8 cellular contexts compared by ENCODE assay signal in genomic region chr1:243325305-243325890, GRCh38.
DNase-seq lines count a peak whose midpoint lies in the region; ATAC-seq and TF ChIP-seq lines count a peak whose summit lies in the region.

No MANE protein-coding gene starts in this region.

- POLR2A ChIA-PET in CD8-positive, alpha-beta T cell (lab: Charles Lee), result no interaction called here

- no peaks in the 10 kb centered on the region for H3K9me3 Mint-ChIP-seq in CD8-positive, alpha-beta T cell
- H3K9me3 Mint-ChIP-seq in stimulated activated effector memory CD8-positive, alpha-beta T cell treated with anti-CD3 and anti-CD28 coated beads, Interleukin-12 subunit alpha, Interleukin-12 subunit beta, amount 100 ng/mL, for 72 hours, result no peaks in the 10 kb centered on the region

- CTCF ChIA-PET in CD8-positive, alpha-beta T cell (lab: Charles Lee), result no interaction called here

- no peak overlapping the region for H3K4me3 Mint-ChIP-seq in CD8-positive, alpha-beta T cell
- H3K4me3 Mint-ChIP-seq in stimulated activated effector memory CD8-positive, alpha-beta T cell treated with anti-CD3 and anti-CD28 coated beads, Interleukin-12 subunit alpha, Interleukin-12 subunit beta, amount 100 ng/mL, for 72 hours, result no peak overlapping the region

- H3K27me3 Mint-ChIP-seq in CD8-positive, alpha-beta T cell (ENCODE audit: low read depth), result no peaks in the 10 kb centered on the region

- H3K4me2 ChIP-seq in osteoblast (ENCODE audit: insufficient read depth, low read length), result no peak overlapping the region

- no peak overlapping the region for H3K27ac Mint-ChIP-seq in CD8-positive, alpha-beta T cell
- H3K27ac Mint-ChIP-seq in stimulated activated effector memory CD8-positive, alpha-beta T cell treated with anti-CD3 and anti-CD28 coated beads, Interleukin-12 subunit alpha, Interleukin-12 subunit beta, amount 100 ng/mL, for 72 hours, result no peak overlapping the region

- H3K79me2 ChIP-seq in osteoblast (ENCODE audit: insufficient read depth, low read length), result no peaks in the 10 kb centered on the region

- peak; percentile 51 for ATAC-seq in CD8-positive, alpha-beta T cell
- ATAC-seq in GM18502 (IDR thresholded peaks at IDR 0.05; ENCODE audit: poor library complexity, unreplicated experiment) (peak; percentile 64), GM19328 (IDR thresholded peaks at IDR 0.05; ENCODE audit: unreplicated experiment) (no peak)
- no peak for ATAC-seq in stimulated activated effector memory CD8-positive, alpha-beta T cell treated with anti-CD3 and anti-CD28 coated beads, Interleukin-12 subunit alpha, Interleukin-12 subunit beta, amount 100 ng/mL, for 72 hours

- no peaks in the 10 kb centered on the region for H3K4me1 ChIP-seq in CD8-positive, alpha-beta T cell (ENCODE audit: insufficient read depth, low read length)
- H3K4me1 ChIP-seq in SJCRH30 (0 out of 2 replicates have a peak, but pooled peaks cover 5% of the 10 kb centered on the region), osteoblast (ENCODE audit: insufficient read depth, low read length) (peaks cover 3% of the 10 kb centered on the region)

- no peaks in the 10 kb centered on the region for H4K20me1 ChIP-seq in osteoblast (ENCODE audit: insufficient read depth, low read length)

- H3K4me1 Mint-ChIP-seq in CD8-positive, alpha-beta T cell (ENCODE audit: low read depth), result no peaks in the 10 kb centered on the region
- H3K4me1 Mint-ChIP-seq in stimulated activated effector memory CD8-positive, alpha-beta T cell treated with anti-CD3 and anti-CD28 coated beads, Interleukin-12 subunit alpha, Interleukin-12 subunit beta, amount 100 ng/mL, for 72 hours, result no peaks in the 10 kb centered on the region

- no peaks in the 10 kb centered on the region for H3K9me3 ChIP-seq in CD8-positive, alpha-beta T cell (ENCODE audit: low read length)
- H3K9me3 ChIP-seq in SJCRH30 (replicated peaks) (no peaks in the 10 kb centered on the region), osteoblast (ENCODE audit: low read depth, low read length) (no peaks in the 10 kb centered on the region)

- H3K27me3 ChIP-seq in CD8-positive, alpha-beta T cell (ENCODE audit: insufficient read depth, low read length), result no peaks in the 10 kb centered on the region
- H3K27me3 ChIP-seq in SJCRH30, result no peaks in the 10 kb centered on the region
- no peaks in the 10 kb centered on the region for H3K27me3 ChIP-seq in osteoblast (ENCODE audit: insufficient read depth, low read length)

- H3K36me3 Mint-ChIP-seq in CD8-positive, alpha-beta T cell, result peaks cover 5% of the 10 kb centered on the region
- no peaks in the 10 kb centered on the region for H3K36me3 Mint-ChIP-seq in stimulated activated effector memory CD8-positive, alpha-beta T cell treated with anti-CD3 and anti-CD28 coated beads, Interleukin-12 subunit alpha, Interleukin-12 subunit beta, amount 100 ng/mL, for 72 hours

- no peak overlapping the region for H2AFZ ChIP-seq in osteoblast (ENCODE audit: low read length)

- no peak overlapping the region for H3K4me3 ChIP-seq in CD8-positive, alpha-beta T cell (ENCODE audit: low read depth, low read length)
- H3K4me3 ChIP-seq in SJCRH30 (no peak overlapping the region), epithelial cell of esophagus (ENCODE audit: low read length) (no peak overlapping the region), osteoblast (ENCODE audit: insufficient read depth, low read length) (no peak overlapping the region)

- DNase-seq in CD8-positive, alpha-beta T cell, result peak in 1 of 7 experiments; percentile 34
- DNase-seq in LHCN-M2 (ENCODE audit: low read depth) (peak; percentile 59), SJCRH30 (peak; percentile 4 to 69), epithelial cell of esophagus (ENCODE audit: low read depth) (peak; percentile 64), osteoblast (ENCODE audit: insufficient read length, low spot score, missing footprints) (no peak)
- DNase-seq in stimulated activated effector memory CD8-positive, alpha-beta T cell treated with anti-CD3 and anti-CD28 coated beads, Interleukin-12 subunit alpha, Interleukin-12 subunit beta, amount 100 ng/mL, for 72 hours (ENCODE audit: low spot score in 2 of 2), result no peak

- no peaks in the 10 kb centered on the region for H3K36me3 ChIP-seq in CD8-positive, alpha-beta T cell (ENCODE audit: insufficient read depth, low read length)
- H3K36me3 ChIP-seq in SJCRH30 (no peaks in the 10 kb centered on the region), osteoblast (ENCODE audit: insufficient read depth, low read length) (peaks cover 1% of the 10 kb centered on the region)

- peak; percentile 91 for TF ChIP-seq CTCF in CD8-positive, alpha-beta T cell (IDR thresholded peaks at IDR 0.05)
- peak; percentile 69 for TF ChIP-seq CTCF in epithelial cell of esophagus (IDR thresholded peaks at IDR 0.05; ENCODE audit: insufficient read depth, low read depth, low read length, missing control alignments)
- peak; percentile 71 for TF ChIP-seq CTCF in osteoblast (IDR thresholded peaks at IDR 0.05; ENCODE audit: extremely low read depth, low read depth, low read length)

- intact Hi-C loops in CD8-positive, alpha-beta T cell (cut with DNase I, micrococcal nuclease), result loop anchor here (1.0 to 10.0 kb wide), 7 partner anchors 858 to 1795 kb away; no protein-coding TSS in a partner anchor

- H3K27ac ChIP-seq in CD8-positive, alpha-beta T cell (ENCODE audit: low read depth, low read length), result no peak overlapping the region
- H3K27ac ChIP-seq in SJCRH30 (no peak overlapping the region), osteoblast (ENCODE audit: low read depth, low read length) (no peak overlapping the region)

Comparison
In these comparisons a context has a peak if more than half of its experiments do, and no peak if none do; other contexts are left out.
1. ATAC-seq: peak in CD8-positive, alpha-beta T cell (single experiment) and GM18502 (single experiment); none in GM19328 (single experiment) and stimulated activated effector memory CD8-positive, alpha-beta T cell treated with anti-CD3 and anti-CD28 coated beads, Interleukin-12 subunit alpha, Interleukin-12 subunit beta, amount 100 ng/mL, for 72 hours (single experiment).
2. DNase-seq: peak in LHCN-M2 (single experiment), SJCRH30 (2 of 2) and epithelial cell of esophagus (single experiment); none in osteoblast (single experiment) and stimulated activated effector memory CD8-positive, alpha-beta T cell treated with anti-CD3 and anti-CD28 coated beads, Interleukin-12 subunit alpha, Interleukin-12 subunit beta, amount 100 ng/mL, for 72 hours (0 of 2).
3. Peak in every context shown above with its lines, with median percentiles within 50 percentile points of each other: CTCF ChIP-seq.